Comparison of ENCODE assay signal across 9 cellular contexts in genomic region chr3:60086811-60087210, GRCh38.
DNase-seq lines count a peak whose midpoint lies in the region; ATAC-seq and TF ChIP-seq lines count a peak whose summit lies in the region.
"Had no signal": no experiment of that assay in that cellular context is flagged by ENCODE, and none has a peak within 500 bp of the region (broad histone marks: within the 10 kb centered on the region; RNA-seq: fewer than 3 reads in every experiment).

No MANE protein-coding gene starts in this region.

- H3K27ac ChIP-seq in uterus = no peak overlapping the region

- no peak overlapping the region for H3K4me3 Mint-ChIP-seq in activated CD8-positive, alpha-beta memory T cell treated with anti-CD3 and anti-CD28 coated beads, Interleukin-2, amount 10 ng/mL, durations not matched to agents 7 days and 5 days

- no peaks in the 10 kb centered on the region for H3K4me1 ChIP-seq in uterus

- no peak for TF ChIP-seq POLR2A in uterus (IDR thresholded peaks at IDR 0.05)

- peak overlapping the region; percentile 42 for H3K27ac Mint-ChIP-seq in activated CD8-positive, alpha-beta memory T cell treated with anti-CD3 and anti-CD28 coated beads, Interleukin-2, amount 10 ng/mL, durations not matched to agents 7 days and 5 days

- peaks cover 25% of the 10 kb centered on the region for H3K36me3 Mint-ChIP-seq in activated CD8-positive, alpha-beta memory T cell treated with anti-CD3 and anti-CD28 coated beads, Interleukin-2, amount 10 ng/mL, durations not matched to agents 7 days and 5 days

- H3K4me1 Mint-ChIP-seq in activated CD8-positive, alpha-beta memory T cell treated with anti-CD3 and anti-CD28 coated beads, Interleukin-2, amount 10 ng/mL, durations not matched to agents 7 days and 5 days = peaks cover 32% of the 10 kb centered on the region

- H3K27me3 Mint-ChIP-seq in activated CD8-positive, alpha-beta memory T cell treated with anti-CD3 and anti-CD28 coated beads, Interleukin-2, amount 10 ng/mL, durations not matched to agents 7 days and 5 days = no peaks in the 10 kb centered on the region

- no peaks in the 10 kb centered on the region for H3K27me3 ChIP-seq in uterus

- peaks cover 12% of the 10 kb centered on the region for H3K9me3 Mint-ChIP-seq in activated CD8-positive, alpha-beta memory T cell treated with anti-CD3 and anti-CD28 coated beads, Interleukin-2, amount 10 ng/mL, durations not matched to agents 7 days and 5 days (ENCODE audit: low read depth)

- no peaks in the 10 kb centered on the region for H3K36me3 ChIP-seq in uterus

- no peaks in the 10 kb centered on the region for H3K9me3 ChIP-seq in uterus

- intact Hi-C loops in left ventricle myocardium superior (cut with micrococcal nuclease) (no loop called here), uterus (cut with DNase I; ENCODE audit: low total_unique reads) (no loop called here)

- CTCF ChIA-PET in activated CD8-positive, alpha-beta memory T cell treated with anti-CD3 and anti-CD28 coated beads, Interleukin-2, amount 10 ng/mL, durations not matched to agents 7 days and 5 days (lab: Charles Lee) = no interaction called here

- TF ChIP-seq CTCF in uterus (IDR thresholded peaks at IDR 0.05) = no peak

- ATAC-seq in GM18861 (IDR thresholded peaks at IDR 0.05; ENCODE audit: unreplicated experiment) (peak; percentile 85), HG03095 (IDR thresholded peaks at IDR 0.05; ENCODE audit: unreplicated experiment) (peak; percentile 74), left ventricle myocardium superior (no peak)
- peak; percentile 96 for ATAC-seq in activated CD8-positive, alpha-beta memory T cell treated with anti-CD3 and anti-CD28 coated beads, Interleukin-2, amount 10 ng/mL, durations not matched to agents 7 days and 5 days

- no peak overlapping the region for H3K4me3 ChIP-seq in uterus

- peak; percentile 66 for DNase-seq in activated CD8-positive, alpha-beta memory T cell treated with anti-CD3 and anti-CD28 coated beads, Interleukin-2, amount 10 ng/mL, durations not matched to agents 7 days and 5 days
- peak in 2 of 3 donors; percentile 27 to 42 for DNase-seq in stimulated activated CD4-positive, alpha-beta T cell treated with anti-CD3 and anti-CD28 coated beads, Interleukin-12 subunit alpha, Interleukin-12 subunit beta, amount 100 ng/mL, for 48 hours (ENCODE audit: low read depth in 2 of 3, low spot score in 1 of 3)
- DNase-seq in left ventricle myocardium superior (no peak), uterus (no peak), dermis blood vessel endothelial cell (no peak), germinal center (ENCODE audit: low spot score) (no peak)
- DNase-seq: activated gamma-delta T cell had no signal

Comparison
In these comparisons a context has a peak if more than half of its experiments do, and no peak if none do; other contexts are left out.
1. DNase-seq: peak in activated CD8-positive, alpha-beta memory T cell treated with anti-CD3 and anti-CD28 coated beads, Interleukin-2, amount 10 ng/mL, durations not matched to agents 7 days and 5 days (single experiment) and stimulated activated CD4-positive, alpha-beta T cell treated with anti-CD3 and anti-CD28 coated beads, Interleukin-12 subunit alpha, Interleukin-12 subunit beta, amount 100 ng/mL, for 48 hours (2 of 3); none in left ventricle myocardium superior (single experiment), uterus (0 of 2), dermis blood vessel endothelial cell (single experiment) and germinal center (single experiment).